1 cellular context compared by ENCODE assay signal in genomic region chr3:152040319-152040718, GRCh38.
TF ChIP-seq lines count a peak whose summit lies in the region.

No MANE protein-coding gene starts in this region.

TF ChIP-seq in K562, 482 proteins besides CTCF, POLR2A, EP300 and RAD21 (continued from another document):
- TF ChIP-seq ZNF609 (CRISPR knock-in tag; IDR thresholded peaks at IDR 0.05; ENCODE audit: borderline replicate concordance) (no peak), ZNF778 (CRISPR knock-in tag; IDR thresholded peaks at IDR 0.05) (no peak), ZNF324 (CRISPR knock-in tag; IDR thresholded peaks at IDR 0.05) (no peak), ARNT (IDR thresholded peaks at IDR 0.05) (no peak), IRF2 (CRISPR knock-in tag; IDR thresholded peaks at IDR 0.05) (no peak), IFI16 (CRISPR knock-in tag; IDR thresholded peaks at IDR 0.05) (no peak), FOXK2 (conservative IDR thresholded peaks at IDR 0.05 in 1 of 2, IDR thresholded peaks at IDR 0.05 in 1 of 2; ENCODE audit: low read depth in 2 of 2) (no peak), ZBTB33 (CRISPR knock-in tag; IDR thresholded peaks at IDR 0.05) (no peak), NFIX (CRISPR knock-in tag; IDR thresholded peaks at IDR 0.05; ENCODE audit: low read depth) (no peak), ZBTB1 (CRISPR knock-in tag; IDR thresholded peaks at IDR 0.05; ENCODE audit: borderline replicate concordance, low read depth) (no peak)
